1 cellular context compared by ENCODE assay signal in the genomic region with DNA sequence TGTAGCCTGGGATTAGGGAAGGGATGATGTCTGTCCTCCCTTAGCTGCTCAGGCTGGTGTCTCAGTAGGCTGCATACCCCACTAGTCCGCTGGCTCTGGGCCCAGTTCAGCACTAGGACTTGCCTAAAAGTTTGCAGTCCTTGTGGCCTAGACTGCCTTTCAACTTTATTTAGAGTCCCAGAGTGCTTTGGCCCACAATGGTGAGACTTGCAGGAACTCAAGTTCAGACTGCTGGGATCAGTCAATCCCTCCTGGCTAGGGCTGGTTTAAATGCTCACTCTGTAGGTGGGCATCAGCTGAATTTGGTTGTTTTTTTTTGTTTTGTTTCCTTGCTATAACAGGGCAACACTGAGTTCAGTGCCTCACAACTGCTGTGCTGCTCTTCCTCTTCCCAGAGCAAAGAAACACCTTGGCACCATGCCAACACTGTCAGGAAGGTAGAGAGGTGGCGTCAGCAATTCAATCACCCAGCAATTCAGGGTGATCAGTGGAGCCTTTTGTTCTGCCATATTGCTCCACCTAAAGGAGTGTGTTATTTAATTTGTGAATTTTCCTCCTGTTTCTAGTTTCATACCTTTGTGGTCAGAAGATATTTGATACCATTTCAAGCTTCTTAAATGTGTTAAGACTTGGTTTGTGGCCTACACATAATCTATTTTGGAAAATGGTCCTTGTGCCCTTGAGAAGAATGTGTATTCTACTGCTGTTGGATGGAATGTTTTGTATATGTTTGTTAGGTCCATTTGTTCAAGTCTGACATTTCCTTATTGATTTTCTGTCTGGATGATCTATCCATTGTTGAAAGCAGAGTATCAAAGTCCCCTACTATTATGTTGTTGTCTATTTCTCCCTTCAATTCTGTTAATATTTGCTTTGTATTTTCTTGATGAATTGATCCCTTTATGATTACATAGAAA.
TF ChIP-seq lines count a peak whose summit lies in the region.

No MANE protein-coding gene starts in this region.

TF ChIP-seq in HepG2, 621 proteins besides CTCF, POLR2A, EP300 and RAD21 (continued from another document and continues in another):
- TF ChIP-seq ZNF484 (CRISPR knock-in tag; IDR thresholded peaks at IDR 0.05; ENCODE audit: borderline replicate concordance, low read depth) (no peak), ZNF260 (CRISPR knock-in tag; IDR thresholded peaks at IDR 0.05; ENCODE audit: borderline replicate concordance, low read depth) (no peak), ZBTB34 (CRISPR knock-in tag; IDR thresholded peaks at IDR 0.05) (no peak), GTF3A (CRISPR knock-in tag; conservative IDR thresholded peaks at IDR 0.05) (no peak), ZNF230 (CRISPR knock-in tag; IDR thresholded peaks at IDR 0.05) (no peak), CREB3 (CRISPR knock-in tag; IDR thresholded peaks at IDR 0.05) (no peak), ZSCAN30 (CRISPR knock-in tag; IDR thresholded peaks at IDR 0.05) (no peak), HHEX (CRISPR knock-in tag; IDR thresholded peaks at IDR 0.05) (peak; percentile 4; the same call in 1 of the 2 replicates), SRF (IDR thresholded peaks at IDR 0.05; ENCODE audit: low read depth, low read length) (no peak), ZNF550 (CRISPR knock-in tag; IDR thresholded peaks at IDR 0.05; ENCODE audit: borderline replicate concordance) (no peak), ZMYM3 (CRISPR knock-in tag; IDR thresholded peaks at IDR 0.05) (peak; percentile 67; the same call in 1 of the 2 replicates), ZNF121 (CRISPR knock-in tag; IDR thresholded peaks at IDR 0.05) (no peak), ZNF691 (CRISPR knock-in tag; IDR thresholded peaks at IDR 0.05; ENCODE audit: borderline replicate concordance, low read depth) (no peak), ZFP41 (CRISPR knock-in tag; IDR thresholded peaks at IDR 0.05; ENCODE audit: borderline replicate concordance) (no peak), SIX4 (CRISPR knock-in tag; IDR thresholded peaks at IDR 0.05) (no peak), ZNF83 (CRISPR knock-in tag; IDR thresholded peaks at IDR 0.05; ENCODE audit: borderline replicate concordance) (no peak), ZNF562 (CRISPR knock-in tag; IDR thresholded peaks at IDR 0.05; ENCODE audit: borderline replicate concordance) (no peak), ZNF572 (CRISPR knock-in tag; IDR thresholded peaks at IDR 0.05) (no peak), ZNF326 (CRISPR knock-in tag; IDR thresholded peaks at IDR 0.05; ENCODE audit: borderline replicate concordance) (no peak), ZFX (CRISPR knock-in tag; IDR thresholded peaks at IDR 0.05; ENCODE audit: low read depth) (peak; percentile 56), SYNCRIP (IDR thresholded peaks at IDR 0.05; ENCODE audit: insufficient read depth, low read depth, low read length) (no peak), TEAD2 (CRISPR knock-in tag; IDR thresholded peaks at IDR 0.05) (no peak), ZNF7 (CRISPR knock-in tag; IDR thresholded peaks at IDR 0.05) (peak; percentile 86), ZNF703 (CRISPR knock-in tag; IDR thresholded peaks at IDR 0.05; ENCODE audit: borderline replicate concordance) (no peak), GABPB1 (CRISPR knock-in tag; IDR thresholded peaks at IDR 0.05) (no peak), RFXANK (CRISPR knock-in tag; IDR thresholded peaks at IDR 0.05) (no peak), ZSCAN20 (CRISPR knock-in tag; IDR thresholded peaks at IDR 0.05; ENCODE audit: borderline replicate concordance) (no peak), GATAD2A (CRISPR knock-in tag; IDR thresholded peaks at IDR 0.05) (peak; percentile 93), RXRB (CRISPR knock-in tag; IDR thresholded peaks at IDR 0.05; ENCODE audit: borderline replicate concordance) (peak; percentile 79; the same call in 1 of the 2 replicates), SMAD9 (CRISPR knock-in tag; IDR thresholded peaks at IDR 0.05) (no peak), ZNF564 (CRISPR knock-in tag; IDR thresholded peaks at IDR 0.05) (0 out of 2 replicates have a peak, but pooled peaks have one; percentile 37), HCFC1 (IDR thresholded peaks at IDR 0.05; ENCODE audit: low read depth, low read length) (no peak), ZNF451 (CRISPR knock-in tag; IDR thresholded peaks at IDR 0.05) (0 out of 2 replicates have a peak, but pooled peaks have one; percentile 75), ZNF530 (CRISPR knock-in tag; IDR thresholded peaks at IDR 0.05; ENCODE audit: low read depth) (no peak), NR2F1 (CRISPR knock-in tag; IDR thresholded peaks at IDR 0.05) (no peak; a peak in 1 of 4 replicates), HOXA7 (CRISPR knock-in tag; IDR thresholded peaks at IDR 0.05) (no peak), DNMT1 (CRISPR knock-in tag; IDR thresholded peaks at IDR 0.05) (no peak), SP140L (CRISPR knock-in tag; IDR thresholded peaks at IDR 0.05; ENCODE audit: borderline replicate concordance) (no peak), MAFG (CRISPR knock-in tag; IDR thresholded peaks at IDR 0.05) (no peak), HNF4A (CRISPR knock-in tag; IDR thresholded peaks at IDR 0.05) (peak; percentile 96), ZNF296 (CRISPR knock-in tag; conservative IDR thresholded peaks at IDR 0.05) (no peak), GRHL1 (CRISPR knock-in tag; conservative IDR thresholded peaks at IDR 0.05) (no peak), ZNF263 (CRISPR knock-in tag; IDR thresholded peaks at IDR 0.05) (no peak), TOE1 (CRISPR knock-in tag; IDR thresholded peaks at IDR 0.05) (no peak), TP53 (CRISPR knock-in tag; conservative IDR thresholded peaks at IDR 0.05) (no peak), ARID2 (CRISPR knock-in tag; IDR thresholded peaks at IDR 0.05; ENCODE audit: borderline replicate concordance) (no peak), RCOR2 (CRISPR knock-in tag; IDR thresholded peaks at IDR 0.05) (peak; percentile 68; the same call in 1 of the 2 replicates), BRD4 (CRISPR knock-in tag; IDR thresholded peaks at IDR 0.05) (no peak), ARID3A (IDR thresholded peaks at IDR 0.05; ENCODE audit: low read depth, low read length) (peak; percentile 98), SETDB1 (CRISPR knock-in tag; IDR thresholded peaks at IDR 0.05; ENCODE audit: borderline replicate concordance) (no peak), ZNF598 (CRISPR knock-in tag; IDR thresholded peaks at IDR 0.05; ENCODE audit: borderline replicate concordance) (0 out of 2 replicates have a peak, but pooled peaks have one; percentile 79), SMAD1 (CRISPR knock-in tag; IDR thresholded peaks at IDR 0.05; ENCODE audit: borderline replicate concordance, low read depth) (no peak), ZNF781 (CRISPR knock-in tag; IDR thresholded peaks at IDR 0.05; ENCODE audit: borderline replicate concordance, not compliant biosample characterization) (peak; percentile 50)
- TF ChIP-seq, protein P1, sequence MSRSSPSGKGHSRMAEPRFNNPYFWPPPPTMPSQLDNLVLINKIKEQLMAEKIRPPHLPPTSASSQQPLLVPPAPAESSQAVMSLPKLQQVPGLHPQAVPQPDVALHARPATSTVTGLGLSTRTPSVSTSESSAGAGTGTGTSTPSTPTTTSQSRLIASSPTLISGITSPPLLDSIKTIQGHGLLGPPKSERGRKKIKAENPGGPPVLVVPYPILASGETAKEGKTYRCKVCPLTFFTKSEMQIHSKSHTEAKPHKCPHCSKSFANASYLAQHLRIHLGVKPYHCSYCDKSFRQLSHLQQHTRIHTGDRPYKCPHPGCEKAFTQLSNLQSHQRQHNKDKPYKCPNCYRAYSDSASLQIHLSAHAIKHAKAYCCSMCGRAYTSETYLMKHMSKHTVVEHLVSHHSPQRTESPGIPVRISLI (CRISPR knock-in tag; IDR thresholded peaks at IDR 0.05; ENCODE audit: borderline replicate concordance): peak; percentile 60; the same call in 1 of the 2 replicates
- TF ChIP-seq, protein P2, sequence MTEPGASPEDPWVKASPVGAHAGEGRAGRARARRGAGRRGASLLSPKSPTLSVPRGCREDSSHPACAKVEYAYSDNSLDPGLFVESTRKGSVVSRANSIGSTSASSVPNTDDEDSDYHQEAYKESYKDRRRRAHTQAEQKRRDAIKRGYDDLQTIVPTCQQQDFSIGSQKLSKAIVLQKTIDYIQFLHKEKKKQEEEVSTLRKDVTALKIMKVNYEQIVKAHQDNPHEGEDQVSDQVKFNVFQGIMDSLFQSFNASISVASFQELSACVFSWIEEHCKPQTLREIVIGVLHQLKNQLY (CRISPR knock-in tag; IDR thresholded peaks at IDR 0.05): peak; percentile 68; the same call in 1 of the 2 replicates
- TF ChIP-seq, protein P3, sequence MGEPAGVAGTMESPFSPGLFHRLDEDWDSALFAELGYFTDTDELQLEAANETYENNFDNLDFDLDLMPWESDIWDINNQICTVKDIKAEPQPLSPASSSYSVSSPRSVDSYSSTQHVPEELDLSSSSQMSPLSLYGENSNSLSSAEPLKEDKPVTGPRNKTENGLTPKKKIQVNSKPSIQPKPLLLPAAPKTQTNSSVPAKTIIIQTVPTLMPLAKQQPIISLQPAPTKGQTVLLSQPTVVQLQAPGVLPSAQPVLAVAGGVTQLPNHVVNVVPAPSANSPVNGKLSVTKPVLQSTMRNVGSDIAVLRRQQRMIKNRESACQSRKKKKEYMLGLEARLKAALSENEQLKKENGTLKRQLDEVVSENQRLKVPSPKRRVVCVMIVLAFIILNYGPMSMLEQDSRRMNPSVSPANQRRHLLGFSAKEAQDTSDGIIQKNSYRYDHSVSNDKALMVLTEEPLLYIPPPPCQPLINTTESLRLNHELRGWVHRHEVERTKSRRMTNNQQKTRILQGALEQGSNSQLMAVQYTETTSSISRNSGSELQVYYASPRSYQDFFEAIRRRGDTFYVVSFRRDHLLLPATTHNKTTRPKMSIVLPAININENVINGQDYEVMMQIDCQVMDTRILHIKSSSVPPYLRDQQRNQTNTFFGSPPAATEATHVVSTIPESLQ (CRISPR knock-in tag; conservative IDR thresholded peaks at IDR 0.05): no peak
